9 cellular contexts compared by ENCODE assay signal in genomic region chr5:180135128-180135955, GRCh38.
A peak's percentile ranks its signal among the peaks of the same experiment; 100 is the strongest.
DNase-seq lines count a peak whose midpoint lies in the region; ATAC-seq, FAIRE-seq and TF ChIP-seq lines count a peak whose summit lies in the region.
"Had no signal": no experiment of that assay in that cellular context is flagged by ENCODE, and none has a peak within 500 bp of the region (broad histone marks: within the 10 kb centered on the region; RNA-seq: fewer than 3 reads in every experiment).

No MANE protein-coding gene starts in this region.

- peaks cover 11% of the 10 kb centered on the region for H3K4me1 ChIP-seq in osteoblast (ENCODE audit: insufficient read depth, low read length)
- H3K4me1 ChIP-seq: parathyroid adenoma had no signal

- H3K79me2 ChIP-seq in osteoblast (ENCODE audit: insufficient read depth, low read length) = no peaks in the 10 kb centered on the region
- H3K79me2 ChIP-seq: parathyroid adenoma had no signal

- H3K27me3 ChIP-seq in bronchial epithelial cell (ENCODE audit: control insufficient read depth, insufficient read depth, low read length) (peaks cover 2% of the 10 kb centered on the region), osteoblast (ENCODE audit: insufficient read depth, low read length) (peaks cover 2% of the 10 kb centered on the region)

- H3K36me3 ChIP-seq in bronchial epithelial cell (ENCODE audit: control insufficient read depth, insufficient read depth, low read length) (no peaks in the 10 kb centered on the region), osteoblast (ENCODE audit: insufficient read depth, low read length) (no peaks in the 10 kb centered on the region)

- peak overlapping the region; percentile 35 for H2AFZ ChIP-seq in osteoblast (ENCODE audit: low read length)
- H2AFZ ChIP-seq: parathyroid adenoma had no signal

- peak overlapping the region; percentile 57 for H3K4me2 ChIP-seq in osteoblast (ENCODE audit: insufficient read depth, low read length)

- DNase-seq in Daoy (ENCODE audit: low read depth) (peak; percentile 97), MV-4-11 (lab: John Stamatoyannopoulos, UW) (peak; percentile 96), bronchial epithelial cell (ENCODE audit: low read depth) (peak; percentile 86), osteoblast (ENCODE audit: insufficient read length, low spot score, missing footprints) (peak; percentile 99), DMS53 (lab: John Stamatoyannopoulos, UW) (no peak), NCI-H2107 (lab: John Stamatoyannopoulos, UW) (no peak), NCI-H2171 treated with DMSO at 0.1 percent for 48 hours (lab: John Stamatoyannopoulos, UW) (no peak)

- no peaks in the 10 kb centered on the region for H4K20me1 ChIP-seq in osteoblast (ENCODE audit: insufficient read depth, low read length)

- TF ChIP-seq CTCF in bronchial epithelial cell (IDR thresholded peaks at IDR 0.05; ENCODE audit: insufficient read depth, low read length, severe bottlenecking) = no peak
- no peak for TF ChIP-seq CTCF in osteoblast (IDR thresholded peaks at IDR 0.05; ENCODE audit: extremely low read depth, low read depth, low read length)

- FAIRE-seq in bronchial epithelial cell (lab: Jason Lieb, UNC) = peak; percentile 40

- H3K9me3 ChIP-seq in osteoblast (ENCODE audit: low read depth, low read length) = no peaks in the 10 kb centered on the region

- no peak overlapping the region for H3K4me3 ChIP-seq in bronchial epithelial cell (ENCODE audit: low read depth, low read length)
- no peak overlapping the region for H3K4me3 ChIP-seq in osteoblast (ENCODE audit: insufficient read depth, low read length)

- peak overlapping the region; percentile 37 for H3K27ac ChIP-seq in osteoblast (ENCODE audit: low read depth, low read length)
- H3K27ac ChIP-seq: parathyroid adenoma had no signal

- no peak for ATAC-seq in GM19452 (IDR thresholded peaks at IDR 0.05; ENCODE audit: unreplicated experiment)

Comparison
In these comparisons a context has a peak if more than half of its experiments do, and no peak if none do; other contexts are left out.
1. DNase-seq: peak in Daoy (single experiment), MV-4-11 (single experiment), bronchial epithelial cell (single experiment) and osteoblast (single experiment); none in DMS53 (single experiment), NCI-H2107 (single experiment) and NCI-H2171 treated with DMSO at 0.1 percent for 48 hours (single experiment).